Comparison of ENCODE assay signal across 24 cellular contexts in the genomic region with DNA sequence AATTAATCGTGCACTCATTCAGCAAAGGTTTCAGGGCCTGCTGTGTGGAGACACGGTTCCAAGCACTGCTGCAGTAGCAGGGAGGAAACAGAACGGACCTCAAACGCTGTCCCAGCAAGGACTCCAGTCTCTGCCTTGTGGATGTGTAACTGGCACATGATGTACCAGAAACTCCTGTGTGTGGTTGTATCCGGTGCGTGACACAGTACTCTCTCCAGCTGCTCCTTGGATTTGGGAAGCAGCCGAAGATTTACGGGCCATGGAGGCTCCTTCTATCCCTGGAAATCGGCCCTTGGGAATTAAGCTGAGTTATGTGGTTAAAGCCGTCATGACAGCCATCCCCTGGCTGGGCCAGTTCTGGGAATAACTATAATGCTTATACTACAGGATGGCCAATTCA. TPM values are rescaled to one million over a fixed set of nuclear protein-coding genes. Genes with fewer than 3 reads are reported as not detected.
DNase-seq lines count a peak whose midpoint lies in the region; ATAC-seq lines count a peak whose summit lies in the region.
"Had no signal": no experiment of that assay in that cellular context is flagged by ENCODE, and none has a peak within 500 bp of the region (broad histone marks: within the 10 kb centered on the region; RNA-seq: fewer than 3 reads in every experiment).

No MANE protein-coding gene starts in this region.

- H3K4me3 ChIP-seq in mesenchymal stem cell (ENCODE audit: insufficient read depth in 1 of 2, low read depth in 1 of 2, low read length in 2 of 2) (no peak overlapping the region), skeletal muscle satellite cell (ENCODE audit: low read length) (no peak overlapping the region)
- H3K4me3 ChIP-seq: BLaER1, cardiac muscle cell, right lobe of liver, upper lobe of right lung had no signal

- H4K8ac ChIP-seq in mesenchymal stem cell (ENCODE audit: low read length) = no peak overlapping the region

- no peak overlapping the region for H2BK120ac ChIP-seq in mesenchymal stem cell (ENCODE audit: low read depth, low read length)

- H3K9me3 ChIP-seq in mesenchymal stem cell (ENCODE audit: control insufficient read depth, low read length) (no peaks in the 10 kb centered on the region), skeletal muscle satellite cell (replicated peaks; ENCODE audit: low read length) (no peaks in the 10 kb centered on the region)
- H3K9me3 ChIP-seq: BLaER1, right lobe of liver, upper lobe of right lung had no signal

- H2AFZ ChIP-seq in mesenchymal stem cell (ENCODE audit: low read depth, low read length) = no peak overlapping the region

- H3K9ac ChIP-seq in mesenchymal stem cell (ENCODE audit: low read length) (peak overlapping the region; percentile 60), skeletal muscle satellite cell (ENCODE audit: low read depth, low read length) (peak overlapping the region; percentile 20)
- H3K9ac ChIP-seq: BLaER1 had no signal

- no peak overlapping the region for H3K14ac ChIP-seq in mesenchymal stem cell (ENCODE audit: low read length in 2 of 2)

- H3K4me1 ChIP-seq in mesenchymal stem cell (ENCODE audit: control insufficient read depth, insufficient read depth, low read depth, low read length) = peaks cover 14% of the 10 kb centered on the region
- H3K4me1 ChIP-seq in skeletal muscle satellite cell (ENCODE audit: control insufficient read depth, insufficient read depth, low read length) = peaks cover 32% of the 10 kb centered on the region
- H3K4me1 ChIP-seq: right lobe of liver, upper lobe of right lung had no signal

- no peak overlapping the region for H3K4ac ChIP-seq in mesenchymal stem cell (ENCODE audit: low read depth in 1 of 2, low read length in 2 of 2)

- H3K27me3 ChIP-seq in mesenchymal stem cell (ENCODE audit: control insufficient read depth in 1 of 2, insufficient read depth in 1 of 2, low read length in 2 of 2) (no peaks in the 10 kb centered on the region), skeletal muscle satellite cell (ENCODE audit: control insufficient read depth, insufficient read depth, low read length) (no peaks in the 10 kb centered on the region)
- H3K27me3 ChIP-seq: BLaER1, cardiac muscle cell, right lobe of liver, upper lobe of right lung had no signal

- ATAC-seq in activated naive CD4-positive, alpha-beta T cell treated with anti-CD3 and anti-CD28 coated beads, Interleukin-2, amount 50 U/mL, for 72 hours = no peak
- no peak for ATAC-seq in HG03039 (IDR thresholded peaks at IDR 0.05; ENCODE audit: unreplicated experiment)
- ATAC-seq: left lobe of liver, right lobe of liver, SK-N-SH treated with all-trans-retinoic acid at 6 μM for 48 hours, upper lobe of right lung had no signal

- no peak overlapping the region for H2BK5ac ChIP-seq in mesenchymal stem cell (ENCODE audit: low read depth, low read length, poor library complexity, severe bottlenecking)

- no peak overlapping the region for H3K18ac ChIP-seq in mesenchymal stem cell (ENCODE audit: low read depth in 1 of 2, low read length in 2 of 2)

- H3K36me3 Mint-ChIP-seq in activated naive CD4-positive, alpha-beta T cell treated with anti-CD3 and anti-CD28 coated beads, Interleukin-2, amount 10 ng/mL, durations not matched to agents 7 days and 5 days = peaks cover 2% of the 10 kb centered on the region
- H3K36me3 Mint-ChIP-seq in activated naive CD4-positive, alpha-beta T cell treated with anti-CD3 and anti-CD28 coated beads, Interleukin-2, amount 50 U/mL, for 72 hours = no peaks in the 10 kb centered on the region

- no peak overlapping the region for H2AK5ac ChIP-seq in mesenchymal stem cell (ENCODE audit: low read length, severe bottlenecking)

- H3K79me1 ChIP-seq in mesenchymal stem cell (replicated peaks; ENCODE audit: low read length, poor library complexity, severe bottlenecking) = peaks cover 8% of the 10 kb centered on the region

- H3K36me3 ChIP-seq in mesenchymal stem cell (ENCODE audit: control insufficient read depth in 1 of 2, insufficient read depth in 2 of 2, low read depth in 1 of 2, low read length in 2 of 2) (peaks cover 0 to under 1% of the 10 kb centered on the region in 2 experiments), skeletal muscle satellite cell (ENCODE audit: insufficient read depth, low read length) (no peaks in the 10 kb centered on the region)
- H3K36me3 ChIP-seq: cardiac muscle cell, upper lobe of right lung had no signal

- no peak overlapping the region for H3K23ac ChIP-seq in mesenchymal stem cell (ENCODE audit: low read length in 2 of 2)

- CTCF ChIA-PET in activated naive CD4-positive, alpha-beta T cell treated with anti-CD3 and anti-CD28 coated beads, Interleukin-2, amount 10 ng/mL, durations not matched to agents 7 days and 5 days (lab: Charles Lee) = no interaction called here

- H3K27me3 Mint-ChIP-seq in activated naive CD4-positive, alpha-beta T cell treated with anti-CD3 and anti-CD28 coated beads, Interleukin-2, amount 10 ng/mL, durations not matched to agents 7 days and 5 days = no peaks in the 10 kb centered on the region
- H3K27me3 Mint-ChIP-seq: stimulated activated naive CD8-positive, alpha-beta T cell treated with anti-CD3 and anti-CD28 coated beads, Interleukin-15, Interleukin-2, amounts not matched to agents 100 ng/mL and 50 ng/mL, for 24 hours had no signal

- no peak overlapping the region for H2BK15ac ChIP-seq in mesenchymal stem cell (ENCODE audit: low read depth, poor library complexity, severe bottlenecking)

- no peak overlapping the region for H3K4me2 ChIP-seq in mesenchymal stem cell (ENCODE audit: low read length, poor library complexity, severe bottlenecking)
- H3K4me2 ChIP-seq in skeletal muscle satellite cell (ENCODE audit: low read length) = peak overlapping the region; percentile 23
- H3K4me2 ChIP-seq: BLaER1 had no signal

- H4K91ac ChIP-seq in mesenchymal stem cell (ENCODE audit: low read length) = no peak overlapping the region

- H3K4me1 Mint-ChIP-seq in activated naive CD4-positive, alpha-beta T cell treated with anti-CD3 and anti-CD28 coated beads, Interleukin-2, amount 10 ng/mL, durations not matched to agents 7 days and 5 days = peaks cover 5% of the 10 kb centered on the region

- no peak overlapping the region for H3K27ac ChIP-seq in mesenchymal stem cell (ENCODE audit: low read length, poor library complexity, severe bottlenecking)
- H3K27ac ChIP-seq: 22Rv1, BLaER1, cardiac muscle cell, right lobe of liver, upper lobe of right lung had no signal

- H3K9me3 Mint-ChIP-seq in activated naive CD4-positive, alpha-beta T cell treated with anti-CD3 and anti-CD28 coated beads, Interleukin-2, amount 10 ng/mL, durations not matched to agents 7 days and 5 days = no peaks in the 10 kb centered on the region
- no peaks in the 10 kb centered on the region for H3K9me3 Mint-ChIP-seq in activated naive CD4-positive, alpha-beta T cell treated with anti-CD3 and anti-CD28 coated beads, Interleukin-2, amount 50 U/mL, for 72 hours
- H3K9me3 Mint-ChIP-seq: stimulated activated naive CD8-positive, alpha-beta T cell treated with anti-CD3 and anti-CD28 coated beads, Interleukin-15, Interleukin-2, amounts not matched to agents 100 ng/mL and 50 ng/mL, for 24 hours had no signal

- peak overlapping the region; percentile 42 for H3K27ac Mint-ChIP-seq in activated naive CD4-positive, alpha-beta T cell treated with anti-CD3 and anti-CD28 coated beads, Interleukin-2, amount 10 ng/mL, durations not matched to agents 7 days and 5 days
- no peak overlapping the region for H3K27ac Mint-ChIP-seq in activated naive CD4-positive, alpha-beta T cell treated with anti-CD3 and anti-CD28 coated beads, Interleukin-2, amount 50 U/mL, for 72 hours
- H3K27ac Mint-ChIP-seq: stimulated activated naive CD8-positive, alpha-beta T cell treated with anti-CD3 and anti-CD28 coated beads, Interleukin-15, Interleukin-2, amounts not matched to agents 100 ng/mL and 50 ng/mL, for 24 hours had no signal

- no peak overlapping the region for H3K4me3 Mint-ChIP-seq in activated naive CD4-positive, alpha-beta T cell treated with anti-CD3 and anti-CD28 coated beads, Interleukin-2, amount 10 ng/mL, durations not matched to agents 7 days and 5 days
- H3K4me3 Mint-ChIP-seq: stimulated activated naive CD8-positive, alpha-beta T cell treated with anti-CD3 and anti-CD28 coated beads, Interleukin-15, Interleukin-2, amounts not matched to agents 100 ng/mL and 50 ng/mL, for 24 hours had no signal

- 53% methylated on average over 8 of the region's 10 CpGs for WGBS in mesenchymal stem cell

- no peak overlapping the region for H2BK12ac ChIP-seq in mesenchymal stem cell (ENCODE audit: low read length in 2 of 2)

- no peak for DNase-seq in activated naive CD4-positive, alpha-beta T cell treated with anti-CD3 and anti-CD28 coated beads, Interleukin-2, amount 10 ng/mL, durations not matched to agents 7 days and 5 days
- DNase-seq in activated naive CD4-positive, alpha-beta T cell treated with anti-CD3 and anti-CD28 coated beads, Interleukin-2, amount 50 U/mL, for 72 hours (ENCODE audit: low spot score in 2 of 2) = no peak
- DNase-seq in RPMI7951 (ENCODE audit: low read depth) (peak; percentile 92), mesenchymal stem cell (peak; percentile 96), amniotic stem cell (lab: John Stamatoyannopoulos, UW) (no peak), NCI-H1436 (lab: John Stamatoyannopoulos, UW) (no peak)
- DNase-seq: dermis blood vessel endothelial cell, GOT3, Kasumi-1, NCI-H1105, NCI-H2107, NCI-H510A treated with DMSO at 0.1 percent for 48 hours, OCI-M1, right lobe of liver, T1000, upper lobe of right lung had no signal

RNA-seq across cellular contexts. Expression of a gene that starts 8.5 kb away (rescaled TPM):
- total RNA-seq in activated naive CD4-positive, alpha-beta T cell treated with anti-CD3 and anti-CD28 coated beads, Interleukin-2, amount 50 U/mL, for 72 hours = 100 to 1,000 TPM; 130 to 165 TPM
- total RNA-seq in RPMI7951 (2014; rRNA removed; shearing (Covaris generic)) = 31.2 and 38.4 TPM in 2 replicates
- 92.7 TPM for polyA plus RNA-seq in mesenchymal stem cell (2013, experiment 1 of 2)
- 93.6 TPM for polyA plus RNA-seq in mesenchymal stem cell (2013, experiment 2 of 2)
- 53.7 and 63.9 TPM in 2 replicates for total RNA-seq in skeletal muscle satellite cell (2012; rRNA removed)

RNA-seq across cellular contexts. Expression of a gene that starts 9.4 kb away (rescaled TPM):
- 100 to 1,000 TPM in 1 of 2 donors, 10 to 100 TPM in 1; 97.7 to 114 TPM for total RNA-seq in activated naive CD4-positive, alpha-beta T cell treated with anti-CD3 and anti-CD28 coated beads, Interleukin-2, amount 50 U/mL, for 72 hours
- 50.3 and 79.9 TPM in 2 replicates for total RNA-seq in RPMI7951 (2014; rRNA removed; shearing (Covaris generic))
- polyA plus RNA-seq in mesenchymal stem cell (2013, experiment 1 of 2) = 40.7 TPM
- 37.8 TPM for polyA plus RNA-seq in mesenchymal stem cell (2013, experiment 2 of 2)
- 75.1 and 98.6 TPM in 2 replicates for total RNA-seq in skeletal muscle satellite cell (2012; rRNA removed)

Comparison
In these comparisons a context has a peak if more than half of its experiments do, and no peak if none do; other contexts are left out.
1. DNase-seq: peak in RPMI7951 (single experiment) and mesenchymal stem cell (single experiment); none in activated naive CD4-positive, alpha-beta T cell treated with anti-CD3 and anti-CD28 coated beads, Interleukin-2, amount 10 ng/mL, durations not matched to agents 7 days and 5 days (single experiment), activated naive CD4-positive, alpha-beta T cell treated with anti-CD3 and anti-CD28 coated beads, Interleukin-2, amount 50 U/mL, for 72 hours (0 of 2), amniotic stem cell (single experiment) and NCI-H1436 (single experiment).